In genomic region chr2:173532732-173533531, GRCh38 we compare ENCODE assay signal across 8 cellular contexts.
DNase-seq lines count a peak whose midpoint lies in the region; ATAC-seq, FAIRE-seq and TF ChIP-seq lines count a peak whose summit lies in the region.
"Not testable (repeated sequence)": the region's sequence is repeated elsewhere in the genome, so short reads cannot be mapped to it uniquely, and the experiment has no call there.

No MANE protein-coding gene starts in this region.

- peaks cover 32% of the 10 kb centered on the region for H3K9me3 Mint-ChIP-seq in Caco-2 (ENCODE audit: unreplicated experiment)

- not testable (repeated sequence) for H3K4ac ChIP-seq in neuronal stem cell (ENCODE audit: low read length)

- H3K4me1 Mint-ChIP-seq in Caco-2 (ENCODE audit: low read depth, unreplicated experiment), result not testable (repeated sequence)

- not testable (repeated sequence) for H3K14ac ChIP-seq in neuronal stem cell (ENCODE audit: low read length)

- not testable (repeated sequence) for H3K18ac ChIP-seq in neuronal stem cell (ENCODE audit: low read length)

- H3K27ac Mint-ChIP-seq in Caco-2 (ENCODE audit: unreplicated experiment), result peak overlapping the region; percentile 23

- H3K4me3 Mint-ChIP-seq in Caco-2 (ENCODE audit: unreplicated experiment), result peak overlapping the region; percentile 77

- H3K4me2 ChIP-seq in HCT116 (ENCODE audit: low read length) (peak overlapping the region; percentile 76), keratinocyte (ENCODE audit: control insufficient read depth, extremely low read depth, insufficient read depth, low read depth, low read length) (peak overlapping the region; percentile 55)
- not testable (repeated sequence) for H3K4me2 ChIP-seq in neuronal stem cell (ENCODE audit: insufficient read depth, low read length, poor library complexity, severe bottlenecking)

- H3K9me2 ChIP-seq in HCT116 (ENCODE audit: insufficient read depth), result not testable (repeated sequence)

- intact Hi-C loops in Caco-2 (cut with micrococcal nuclease; ENCODE audit: unreplicated experiment); HCT116 (cut with micrococcal nuclease); esophagus squamous epithelium (cut with DNase I): not testable (repeated sequence)

- H3K27me3 ChIP-seq in Caco-2 (replicated peaks; ENCODE audit: control insufficient read depth, insufficient read depth, low read length); HCT116 (ENCODE audit: insufficient read depth, low read length); SJCRH30; esophagus squamous epithelium; keratinocyte (ENCODE audit: control insufficient read depth, extremely low read depth, insufficient read depth, low read length); neuronal stem cell (ENCODE audit: control insufficient read depth in 3 of 3, insufficient read depth in 3 of 3, low read depth in 1 of 3, low read length in 3 of 3): not testable (repeated sequence)

- H2BK5ac ChIP-seq in neuronal stem cell (ENCODE audit: low read length), result not testable (repeated sequence)

- not testable (repeated sequence) for H2BK12ac ChIP-seq in neuronal stem cell (ENCODE audit: low read length)

- H3K4me3 ChIP-seq in Caco-2 (ENCODE audit: low read depth, low read length) (peak overlapping the region; percentile 32), HCT116 (replicated peaks in 1 of 2; ENCODE audit: low read depth in 1 of 2, low read length in 2 of 2) (peak overlapping the region; percentile 65 to 72), SJCRH30 (peak overlapping the region; percentile 61), esophagus squamous epithelium (peak overlapping the region; percentile 36 to 55 (median 42)), keratinocyte (ENCODE audit: control insufficient read depth in 2 of 3, extremely low read depth in 1 of 3, insufficient read depth in 2 of 3, low read depth in 1 of 3, low read length in 3 of 3) (peak overlapping the region; percentile 31 to 48 (median 45))
- not testable (repeated sequence) for H3K4me3 ChIP-seq in neuronal stem cell (ENCODE audit: low read length in 2 of 2)

- H4K20me1 ChIP-seq in HCT116 (ENCODE audit: insufficient read depth); keratinocyte (ENCODE audit: control insufficient read depth, extremely low read depth, insufficient read depth, low read length): not testable (repeated sequence)

- not testable (repeated sequence) for TF ChIP-seq CTCF in Caco-2 (IDR thresholded peaks at IDR 0.05; ENCODE audit: insufficient read depth in 1 of 2, low read depth in 1 of 2, low read length in 1 of 2, severe bottlenecking in 1 of 2, unreplicated experiment in 1 of 2); HCT116 (IDR thresholded peaks at IDR 0.05 in 2 of 3, conservative IDR thresholded peaks at IDR 0.05 in 1 of 3; ENCODE audit: borderline replicate concordance in 1 of 3, insufficient read depth in 1 of 3, low read depth in 2 of 3, low read length in 2 of 3); esophagus squamous epithelium (IDR thresholded peaks at IDR 0.05); keratinocyte (optimal IDR thresholded peaks at IDR 0.05 in 1 of 3, IDR thresholded peaks at IDR 0.05 in 1 of 3, conservative IDR thresholded peaks at IDR 0.05 in 1 of 3; ENCODE audit: extremely low read depth in 1 of 3, insufficient read depth in 2 of 3, low read length in 3 of 3)

- H3K9me1 ChIP-seq in keratinocyte (ENCODE audit: control insufficient read depth, extremely low read depth, insufficient read depth, low read length), result not testable (repeated sequence)

- H2AK5ac ChIP-seq in neuronal stem cell (ENCODE audit: low read depth, low read length), result not testable (repeated sequence)

- H2BK120ac ChIP-seq in neuronal stem cell (ENCODE audit: low read depth, low read length), result not testable (repeated sequence)

- peak; percentile 90 for ATAC-seq in HCT116

- H2AFZ ChIP-seq in HCT116 (ENCODE audit: low read depth, low read length, poor library complexity, severe bottlenecking), result peak overlapping the region; percentile 53
- H2AFZ ChIP-seq in keratinocyte (ENCODE audit: control insufficient read depth, low read length), result peak overlapping the region; percentile 54
- H2AFZ ChIP-seq in neuronal stem cell (ENCODE audit: low read length), result peak overlapping the region; percentile 8

- DNase-seq in Caco-2, result peak; percentile 27 to 36
- peak; percentile 45 for DNase-seq in HCT116 (ENCODE audit: low read depth, low spot score)
- peak; percentile 49 for DNase-seq in NCI-H2196 (lab: John Stamatoyannopoulos, UW; ENCODE audit: unreplicated experiment)
- DNase-seq in NCI-H748 treated with DMSO at 0.1 percent for 48 hours (lab: John Stamatoyannopoulos, UW), result peak; percentile 74
- peak; percentile 21 to 31 for DNase-seq in SJCRH30
- DNase-seq in esophagus squamous epithelium (lab: John Stamatoyannopoulos, UW); keratinocyte (ENCODE audit: low read depth, low spot score); neuronal stem cell (ENCODE audit: low spot score): not testable (repeated sequence)

- POLR2A ChIA-PET in Caco-2 (lab: Charles Lee), result not testable (repeated sequence)
- POLR2A ChIA-PET in HCT116 (lab: Charles Lee), result interaction anchor here (1.5 kb wide), 1 partner anchor 35 kb away, joined by 4 read pairs; no protein-coding TSS in a partner anchor

- not testable (repeated sequence) for H3K23ac ChIP-seq in neuronal stem cell (ENCODE audit: low read depth, low read length, poor library complexity)

- H2BK15ac ChIP-seq in neuronal stem cell (ENCODE audit: low read length), result not testable (repeated sequence)

- RAD21 ChIA-PET in HCT116 (lab: Charles Lee; ENCODE audit: low non-redundant PET in 1 of 2, low total read pairs in 2 of 2, uncharacterized antibody in 2 of 2, unreplicated experiment in 2 of 2), result interaction anchor here in 1 of 2 experiments (1.1 kb wide), 1 partner anchor 57 kb away, joined by 3 read pairs; no protein-coding TSS in a partner anchor

- 45 to 63% methylated on average over 11 to 12 of the region's 32 CpGs for WGBS in esophagus squamous epithelium, 2 donors
- WGBS in neuronal stem cell (ENCODE audit: extremely low coverage in 2 of 2, insufficient read length in 2 of 2, insufficient replicate concordance in 1 of 2), 2 donors, result no CpG with 5 or more reads among the region's 32 CpGs

- H3K79me1 ChIP-seq in neuronal stem cell (ENCODE audit: low read depth, low read length), result not testable (repeated sequence)

- peaks cover 31% of the 10 kb centered on the region for H3K79me2 ChIP-seq in HCT116 (ENCODE audit: insufficient read depth, low read length)
- H3K79me2 ChIP-seq in keratinocyte (ENCODE audit: control insufficient read depth, insufficient read depth, low read length), result not testable (repeated sequence)

- H3K9me3 ChIP-seq in Caco-2 (peaks cover 22% of the 10 kb centered on the region), SJCRH30 (replicated peaks) (peaks cover 11% of the 10 kb centered on the region), neuronal stem cell (replicated peaks in 1 of 2; ENCODE audit: control insufficient read depth in 2 of 2, insufficient read depth in 1 of 2, low read depth in 1 of 2, low read length in 2 of 2) (peaks cover 0 to 10% of the 10 kb centered on the region in 2 donors)
- not testable (repeated sequence) for H3K9me3 ChIP-seq in HCT116 (ENCODE audit: control insufficient read depth in 1 of 2, insufficient read depth in 1 of 2, low read depth in 1 of 2, low read length in 2 of 2); esophagus squamous epithelium; keratinocyte (ENCODE audit: control insufficient read depth, low read depth, low read length)

- not testable (repeated sequence) for FAIRE-seq in keratinocyte (lab: Jason Lieb, UNC)

- not testable (repeated sequence) for H3K27me3 Mint-ChIP-seq in Caco-2 (ENCODE audit: insufficient read depth, unreplicated experiment)

- peak overlapping the region; percentile 53 for H3K27ac ChIP-seq in HCT116 (ENCODE audit: low read depth, low read length)
- peak overlapping the region; percentile 50 for H3K27ac ChIP-seq in SJCRH30
- peak overlapping the region; percentile 58 to 77 (median 70) for H3K27ac ChIP-seq in esophagus squamous epithelium
- peak overlapping the region; percentile 51 for H3K27ac ChIP-seq in keratinocyte (ENCODE audit: control insufficient read depth, insufficient read depth, low read length)
- H3K27ac ChIP-seq in neuronal stem cell (replicated peaks; ENCODE audit: low read length), result not testable (repeated sequence)

- H3K9ac ChIP-seq in HCT116 (ENCODE audit: low read length) (peak overlapping the region; percentile 61), keratinocyte (ENCODE audit: control insufficient read depth, extremely low read depth, insufficient read depth, low read length) (peak overlapping the region; percentile 52)
- not testable (repeated sequence) for H3K9ac ChIP-seq in neuronal stem cell (ENCODE audit: low read depth, low read length, poor library complexity)

- not testable (repeated sequence) for H4K91ac ChIP-seq in neuronal stem cell (ENCODE audit: low read depth, low read length, poor library complexity)

- dilution Hi-C loops in keratinocyte (cut with MboI; ENCODE audit: extremely low pct_ligation_motif_present, low sequenced_read_pairs), result not testable (repeated sequence)

- not testable (repeated sequence) for H3K36me3 ChIP-seq in Caco-2 (ENCODE audit: control insufficient read depth, insufficient read depth, low read length); HCT116 (ENCODE audit: control insufficient read depth in 1 of 2, insufficient read depth in 2 of 2, low read length in 2 of 2); SJCRH30; esophagus squamous epithelium; keratinocyte (ENCODE audit: control insufficient read depth in 2 of 2, extremely low read depth in 1 of 2, insufficient read depth in 2 of 2, low read length in 2 of 2); neuronal stem cell (replicated peaks in 1 of 2; ENCODE audit: control insufficient read depth in 2 of 2, insufficient read depth in 2 of 2, low read length in 2 of 2)

- not testable (repeated sequence) for H4K8ac ChIP-seq in neuronal stem cell (ENCODE audit: low read depth, low read length)

- TF ChIP-seq POLR2A in HCT116 (IDR thresholded peaks at IDR 0.05; ENCODE audit: borderline replicate concordance, extremely low read depth, insufficient read depth, insufficient read length); esophagus squamous epithelium (IDR thresholded peaks at IDR 0.05): not testable (repeated sequence)

- CTCF ChIA-PET in Caco-2 (lab: Charles Lee), result not testable (repeated sequence)
- CTCF ChIA-PET in HCT116 (lab: Charles Lee), result interaction anchor here (2.0 kb wide), 1 partner anchor 35 kb away, joined by 5 read pairs; no protein-coding TSS in a partner anchor

- TF ChIP-seq RAD21 in HCT116 (IDR thresholded peaks at IDR 0.05; ENCODE audit: low read depth), result not testable (repeated sequence)

- H3K4me1 ChIP-seq in Caco-2; SJCRH30; esophagus squamous epithelium; keratinocyte (ENCODE audit: control insufficient read depth, extremely low read depth, insufficient read depth, low read length); neuronal stem cell (ENCODE audit: control insufficient read depth in 2 of 2, insufficient read depth in 1 of 2, low read depth in 1 of 2, low read length in 2 of 2): not testable (repeated sequence)
- peaks cover 0 to 14% of the 10 kb centered on the region in 2 experiments; a peak in 2 of 4 replicates for H3K4me1 ChIP-seq in HCT116 (ENCODE audit: control insufficient read depth in 1 of 2, insufficient read depth in 2 of 2, low read length in 2 of 2)

- H3K36me3 Mint-ChIP-seq in Caco-2 (ENCODE audit: insufficient read depth, unreplicated experiment), result not testable (repeated sequence)

- BruUV-seq in Caco-2 (replicated peaks; lab: Mats Ljungman, UMichigan) (TSS peak; percentile 45), HCT116 (replicated peaks; lab: Mats Ljungman, UMichigan) (TSS peak; percentile 59)
